26 cellular contexts compared by ENCODE assay signal in genomic region chr15:59843609-59844008, GRCh38.
"Had no signal": no experiment of that assay in that cellular context is flagged by ENCODE, and none has a peak within 500 bp of the region (broad histone marks: within the 10 kb centered on the region; RNA-seq: fewer than 3 reads in every experiment).

No MANE protein-coding gene starts in this region.

- DNase-seq: nephron progenitor cell; nucleus accumbens; ovary; posterior cingulate gyrus; psoas muscle; right cardiac atrium; right lobe of liver; sigmoid colon; small intestine; stimulated activated CD4-positive, alpha-beta T cell treated with anti-CD3 and anti-CD28 coated beads, Interleukin-15, amount 100 ng/mL, for 24 hours; stimulated activated CD4-positive, alpha-beta T cell treated with anti-CD3 and anti-CD28 coated beads, Interleukin-2, amount 100 ng/mL, for 24 hours; stimulated activated CD4-positive, alpha-beta T cell treated with anti-CD3 and anti-CD28 coated beads, Interleukin-2, amount 100 ng/mL, for 48 hours; stimulated activated CD4-positive, alpha-beta T cell treated with anti-CD3 and anti-CD28 coated beads, Interleukin-4, amount 100 ng/mL, for 24 hours; stimulated activated naive B cell treated with anti-CD40 and anti-IgM and Interleukin-4, amounts not matched to agents 10 μg/mL and 1 μg/mL and 100 μg/mL, for 72 hours; stimulated activated naive CD4-positive, alpha-beta T cell treated with Interleukin-2 at 50 U/mL for 16 hours; stomach; thyroid gland; trophoblast cell; upper lobe of left lung had no signal

- H3K27me3 ChIP-seq: neutrophil, ovary, right lobe of liver, sigmoid colon, thyroid gland, upper lobe of left lung, vagina had no signal

- H3K27ac ChIP-seq: neutrophil, ovary, parathyroid adenoma, psoas muscle, right lobe of liver, sigmoid colon, stomach, thoracic aorta, thyroid gland, tibial nerve, upper lobe of left lung, vagina had no signal

- H3K4me1 ChIP-seq: parathyroid adenoma, psoas muscle, right lobe of liver, sigmoid colon, stomach, thyroid gland, tibial nerve, upper lobe of left lung, vagina had no signal

- ATAC-seq: natural killer cell treated with Interleukin-12 subunit alpha and Interleukin-12 subunit beta and Interleukin-15 and Interleukin-18, amount 100 ng/mL, for 72 hours; psoas muscle; right cardiac atrium; right lobe of liver; stimulated activated effector memory CD8-positive, alpha-beta T cell treated with anti-CD3 and anti-CD28 coated beads, Interleukin-12 subunit alpha, Interleukin-12 subunit beta, amount 100 ng/mL, for 72 hours; stimulated activated naive B cell treated with anti-CD40 and anti-IgM and Interleukin-4, amounts not matched to agents 10 μg/mL and 1 μg/mL and 100 μg/mL, for 72 hours had no signal

- H3K36me3 ChIP-seq: neutrophil, ovary, right lobe of liver, sigmoid colon, stomach, thoracic aorta, thyroid gland, tibial nerve, upper lobe of left lung, vagina had no signal

- H3K9me3 ChIP-seq: neutrophil, ovary, psoas muscle, right lobe of liver, sigmoid colon, stomach, thoracic aorta, thyroid gland, tibial nerve, upper lobe of left lung, vagina had no signal

- H3K4me3 ChIP-seq: ovary, psoas muscle, right lobe of liver, sigmoid colon, stomach, thoracic aorta, thyroid gland, tibial nerve, upper lobe of left lung, vagina had no signal
